In the genomic region with DNA sequence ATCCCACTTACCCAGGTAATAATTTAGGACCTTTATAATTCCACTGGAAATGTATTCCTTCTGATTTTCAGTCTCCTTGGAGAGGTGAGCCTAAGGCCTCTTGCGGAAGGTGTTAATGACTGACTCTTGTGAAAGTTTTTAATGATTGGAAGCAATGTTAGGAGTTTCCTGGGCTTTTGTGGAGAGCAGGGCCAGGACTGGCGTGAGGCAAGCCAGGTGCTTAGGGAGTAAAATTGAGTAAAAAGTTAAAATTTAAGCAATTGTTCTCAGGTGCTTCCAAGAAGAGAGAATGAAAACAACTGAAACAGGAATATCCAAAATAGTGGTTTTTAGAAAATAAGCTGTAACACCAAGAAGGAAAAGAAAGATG, we compare ENCODE assay signal across 1 cellular context.
TF ChIP-seq lines count a peak whose summit lies in the region.

No MANE protein-coding gene starts in this region.

TF ChIP-seq in WTC11, 78 proteins besides CTCF, POLR2A, EP300 and RAD21 (continued from another document):
- TF ChIP-seq, protein P1, sequence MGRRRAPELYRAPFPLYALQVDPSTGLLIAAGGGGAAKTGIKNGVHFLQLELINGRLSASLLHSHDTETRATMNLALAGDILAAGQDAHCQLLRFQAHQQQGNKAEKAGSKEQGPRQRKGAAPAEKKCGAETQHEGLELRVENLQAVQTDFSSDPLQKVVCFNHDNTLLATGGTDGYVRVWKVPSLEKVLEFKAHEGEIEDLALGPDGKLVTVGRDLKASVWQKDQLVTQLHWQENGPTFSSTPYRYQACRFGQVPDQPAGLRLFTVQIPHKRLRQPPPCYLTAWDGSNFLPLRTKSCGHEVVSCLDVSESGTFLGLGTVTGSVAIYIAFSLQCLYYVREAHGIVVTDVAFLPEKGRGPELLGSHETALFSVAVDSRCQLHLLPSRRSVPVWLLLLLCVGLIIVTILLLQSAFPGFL (CRISPR knock-in tag; IDR thresholded peaks at IDR 0.05; ENCODE audit: borderline replicate concordance): no peak
- TF ChIP-seq CREB1 (CRISPR knock-in tag; IDR thresholded peaks at IDR 0.05) (no peak), EMX1 (CRISPR knock-in tag; IDR thresholded peaks at IDR 0.05) (no peak), NFYB (CRISPR knock-in tag; conservative IDR thresholded peaks at IDR 0.05; ENCODE audit: low read depth) (no peak), ZNF121 (CRISPR knock-in tag; IDR thresholded peaks at IDR 0.05) (no peak)
- TF ChIP-seq, protein P2, sequence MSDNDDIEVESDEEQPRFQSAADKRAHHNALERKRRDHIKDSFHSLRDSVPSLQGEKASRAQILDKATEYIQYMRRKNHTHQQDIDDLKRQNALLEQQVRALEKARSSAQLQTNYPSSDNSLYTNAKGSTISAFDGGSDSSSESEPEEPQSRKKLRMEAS (CRISPR knock-in tag; IDR thresholded peaks at IDR 0.05): no peak
